ENCODE assay signal across 17 cellular contexts in the genomic region with DNA sequence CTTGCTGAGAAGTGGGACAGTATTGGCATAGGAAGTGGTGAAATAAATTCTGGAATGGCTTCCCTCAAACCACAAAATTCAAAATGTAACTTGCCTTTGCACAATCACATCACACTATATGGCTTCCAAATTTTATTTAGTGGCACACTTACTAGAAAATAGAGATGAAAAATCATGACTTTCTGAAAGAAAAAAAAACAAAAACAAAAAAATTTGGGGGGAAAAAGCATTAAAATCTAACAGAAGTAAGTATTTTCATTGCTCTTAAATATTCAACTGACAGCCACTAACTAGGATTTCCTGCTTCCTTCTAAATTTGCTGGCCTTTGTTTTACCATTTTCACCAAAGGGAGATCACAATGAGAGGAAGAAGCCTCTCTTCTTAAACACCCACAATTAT. TPM values are rescaled to one million over a fixed set of nuclear protein-coding genes. Genes with fewer than 3 reads are reported as not detected.
DNase-seq lines count a peak whose midpoint lies in the region; ATAC-seq and TF ChIP-seq lines count a peak whose summit lies in the region.
"Had no signal": no experiment of that assay in that cellular context is flagged by ENCODE, and none has a peak within 500 bp of the region (broad histone marks: within the 10 kb centered on the region; RNA-seq: fewer than 3 reads in every experiment).

No MANE protein-coding gene starts in this region.

- TF ChIP-seq CTCF in MCF 10A (IDR thresholded peaks at IDR 0.05; ENCODE audit: unreplicated experiment), result no peak
- TF ChIP-seq CTCF in mammary epithelial cell (conservative IDR thresholded peaks at IDR 0.05 in 1 of 2, IDR thresholded peaks at IDR 0.05 in 1 of 2; ENCODE audit: extremely low read depth in 1 of 2, insufficient read depth in 1 of 2, low read depth in 1 of 2, low read length in 2 of 2), result no peak
- no peak for TF ChIP-seq CTCF in thoracic aorta (IDR thresholded peaks at IDR 0.05)
- no peak for TF ChIP-seq CTCF in adrenal gland (IDR thresholded peaks at IDR 0.05)
- no peak for TF ChIP-seq CTCF in upper lobe of left lung (IDR thresholded peaks at IDR 0.05)

- dilution Hi-C loops in mammary epithelial cell (cut with HindIII; ENCODE audit: low sequenced_read_pairs), result no loop called here

- in situ Hi-C loops in mammary epithelial cell (cut with MboI; ENCODE audit: low sequenced_read_pairs in 2 of 2), result no loop called here

- H3K4me3 ChIP-seq in mammary epithelial cell (replicated peaks in 1 of 3; ENCODE audit: insufficient read depth in 1 of 3, low read depth in 2 of 3, low read length in 3 of 3) (no peak overlapping the region), mesodermal cell (ENCODE audit: extremely low read depth, insufficient read depth, low read length, poor library complexity, severe bottlenecking) (no peak overlapping the region), thoracic aorta (peak overlapping the region; percentile 5), adrenal gland (no peak overlapping the region), upper lobe of left lung (no peak overlapping the region)
- H3K4me3 ChIP-seq: skin epidermis, vagina had no signal

- no peaks in the 10 kb centered on the region for H3K27me3 Mint-ChIP-seq in MCF 10A (ENCODE audit: insufficient read depth, unreplicated experiment)
- H3K27me3 Mint-ChIP-seq in central memory CD8-positive, alpha-beta T cell, result no peaks in the 10 kb centered on the region
- H3K27me3 Mint-ChIP-seq: CD4-positive, alpha-beta memory T cell had no signal

- H3K36me3 ChIP-seq in mammary epithelial cell (ENCODE audit: insufficient read depth, low read length), result peaks cover 3% of the 10 kb centered on the region
- peaks cover 26% of the 10 kb centered on the region for H3K36me3 ChIP-seq in mesodermal cell (ENCODE audit: control insufficient read depth, insufficient read depth, low read length)
- no peaks in the 10 kb centered on the region for H3K36me3 ChIP-seq in thoracic aorta
- H3K36me3 ChIP-seq in adrenal gland (replicated peaks in 1 of 2), result no peaks in the 10 kb centered on the region
- H3K36me3 ChIP-seq in upper lobe of left lung, result peaks cover 0 to 13% (median 0%) of the 10 kb centered on the region in 4 donors
- H3K36me3 ChIP-seq: vagina had no signal

- H3K4me1 Mint-ChIP-seq in MCF 10A (ENCODE audit: insufficient read depth, unreplicated experiment), result peaks cover 8% of the 10 kb centered on the region
- H3K4me1 Mint-ChIP-seq in central memory CD8-positive, alpha-beta T cell, result peaks cover 24% of the 10 kb centered on the region

- H3K9ac ChIP-seq in mammary epithelial cell (ENCODE audit: insufficient read depth, low read length), result no peak overlapping the region

- H3K9me3 ChIP-seq in mammary epithelial cell (replicated peaks; ENCODE audit: insufficient read depth, low read length), result no peaks in the 10 kb centered on the region
- peaks cover 2% of the 10 kb centered on the region for H3K9me3 ChIP-seq in mesodermal cell (ENCODE audit: control insufficient read depth, low read length)
- H3K9me3 ChIP-seq in thoracic aorta, result no peaks in the 10 kb centered on the region
- no peaks in the 10 kb centered on the region for H3K9me3 ChIP-seq in adrenal gland (replicated peaks in 1 of 3)
- H3K9me3 ChIP-seq in upper lobe of left lung, result no peaks in the 10 kb centered on the region
- H3K9me3 ChIP-seq: vagina had no signal

- TF ChIP-seq EP300 in upper lobe of left lung (IDR thresholded peaks at IDR 0.05), result no peak

- H3K4me3 Mint-ChIP-seq in MCF 10A (ENCODE audit: unreplicated experiment), result no peak overlapping the region
- H3K4me3 Mint-ChIP-seq in central memory CD8-positive, alpha-beta T cell, result no peak overlapping the region

- intact Hi-C loops in MCF 10A (cut with micrococcal nuclease) (no loop called here), mammary epithelial cell (cut with micrococcal nuclease) (loop anchor here (1.0 kb wide), 1 partner anchor 73 kb away; the partner anchor contains the start of gene ATP5MC2), adrenal gland (cut with DNase I) (no loop called here)

- no peak overlapping the region for H2AFZ ChIP-seq in mammary epithelial cell (ENCODE audit: low read depth, low read length)

- H3K27ac ChIP-seq in mammary epithelial cell (ENCODE audit: insufficient read depth, low read depth, low read length) (no peak overlapping the region), mesodermal cell (ENCODE audit: low read depth, low read length, severe bottlenecking) (peak overlapping the region; percentile 66), thoracic aorta (peak overlapping the region; percentile 12 to 35), adrenal gland (peak overlapping the region in 1 of 5 donors; percentile 46), upper lobe of left lung (no peak overlapping the region)
- H3K27ac ChIP-seq: vagina had no signal

- H3K9me3 Mint-ChIP-seq in MCF 10A (ENCODE audit: unreplicated experiment), result no peaks in the 10 kb centered on the region
- no peaks in the 10 kb centered on the region for H3K9me3 Mint-ChIP-seq in central memory CD8-positive, alpha-beta T cell
- H3K9me3 Mint-ChIP-seq: CD4-positive, alpha-beta memory T cell had no signal

- peaks cover 43% of the 10 kb centered on the region for H3K79me2 ChIP-seq in mammary epithelial cell (ENCODE audit: insufficient read depth, low read length)

- BruUV-seq in MCF 10A (replicated peaks; lab: Mats Ljungman, UMichigan), result no TSS peak
- BruUV-seq in mammary epithelial cell (replicated peaks; lab: Mats Ljungman, UMichigan), result no TSS peak

- DNase-seq in MCF 10A (ENCODE audit: unreplicated experiment) (no peak), mammary epithelial cell (no peak), thoracic aorta (ENCODE audit: low spot score) (no peak), adrenal gland (no peak), upper lobe of left lung (no peak)
- no peak for DNase-seq in central memory CD8-positive, alpha-beta T cell (ENCODE audit: low spot score in 2 of 2)
- DNase-seq: amniotic stem cell; CD4-positive, alpha-beta memory T cell; KBM-7; NCI-H1436; stimulated activated naive CD4-positive, alpha-beta T cell; T-helper 1 cell had no signal

- H3K27ac Mint-ChIP-seq in MCF 10A (ENCODE audit: low read depth, unreplicated experiment), result peak overlapping the region; percentile 6
- peak overlapping the region; percentile 30 for H3K27ac Mint-ChIP-seq in central memory CD8-positive, alpha-beta T cell (ENCODE audit: low read depth)

- POLR2A ChIA-PET in MCF 10A (lab: Yijun Ruan, JAX), result interaction anchor here (0.9 to 1.5 kb wide), 3 partner anchors 14 to 73 kb away, joined by 3 to 4 read pairs (median 3); partner anchors contain the start of gene ATF7

- no peak for ATAC-seq in central memory CD8-positive, alpha-beta T cell (replicated peaks; ENCODE audit: extremely low read depth, poor library complexity, severe bottlenecking)
- no peak for ATAC-seq in thoracic aorta (ENCODE audit: insufficient number of reproducible peaks, low FRiP score, low read depth)
- no peak for ATAC-seq in GM21619 (IDR thresholded peaks at IDR 0.05; ENCODE audit: unreplicated experiment)
- no peak for ATAC-seq in upper lobe of left lung (ENCODE audit: low FRiP score in 2 of 2)
- ATAC-seq: Right ventricle myocardium inferior had no signal

- H3K27me3 ChIP-seq in mammary epithelial cell (ENCODE audit: insufficient read depth, low read length) (no peaks in the 10 kb centered on the region), thoracic aorta (replicated peaks; ENCODE audit: insufficient read depth) (no peaks in the 10 kb centered on the region), adrenal gland (no peaks in the 10 kb centered on the region), upper lobe of left lung (no peaks in the 10 kb centered on the region)
- H3K27me3 ChIP-seq: vagina had no signal

- H3K4me2 ChIP-seq in mammary epithelial cell (ENCODE audit: insufficient read depth, low read depth, low read length), result no peak overlapping the region

- H4K20me1 ChIP-seq in mammary epithelial cell (ENCODE audit: insufficient read depth, low read length), result no peaks in the 10 kb centered on the region

- H3K36me3 Mint-ChIP-seq in MCF 10A (ENCODE audit: insufficient read depth, unreplicated experiment), result peaks cover 19% of the 10 kb centered on the region
- H3K36me3 Mint-ChIP-seq in central memory CD8-positive, alpha-beta T cell (ENCODE audit: insufficient read depth), result peaks cover 13% of the 10 kb centered on the region

- CTCF ChIA-PET in MCF 10A (lab: Yijun Ruan, JAX), result interaction anchor here (0.7 kb wide), 1 partner anchor 142 kb away, joined by 3 read pairs; no protein-coding TSS in a partner anchor
- CTCF ChIA-PET in mammary epithelial cell (lab: Charles Lee; ENCODE audit: low non-redundant PET), result no interaction called here

- no peak for TF ChIP-seq POLR2A in adrenal gland (IDR thresholded peaks at IDR 0.05)
- no peak for TF ChIP-seq POLR2A in upper lobe of left lung (IDR thresholded peaks at IDR 0.05)

- H3K4me1 ChIP-seq in mammary epithelial cell (ENCODE audit: insufficient read depth, low read length) (peaks cover 12% of the 10 kb centered on the region), mesodermal cell (ENCODE audit: control insufficient read depth, insufficient read depth, low read length, poor library complexity, severe bottlenecking) (peaks cover 14% of the 10 kb centered on the region), thoracic aorta (ENCODE audit: control insufficient read depth in 1 of 2, low read depth in 2 of 2) (peaks cover 27 to 34% of the 10 kb centered on the region in 2 donors), adrenal gland (replicated peaks in 1 of 2) (peaks cover 0 to 46% of the 10 kb centered on the region in 2 donors), upper lobe of left lung (peaks cover 13 to 37% (median 20%) of the 10 kb centered on the region in 4 donors)

RNA-seq across cellular contexts. Expression of gene ATF7, which starts 23.0 kb away (rescaled TPM):
- total RNA-seq in MCF 10A (2022) (39.6 and 40.8 TPM in 2 replicates), mammary epithelial cell (10 to 100 TPM; 11.2 to 26.5 TPM), thoracic aorta (10 to 100 TPM; 24.4 to 82.1 TPM), adrenal gland (10 to 100 TPM; 12.1 to 41.7 (median 28.5) TPM), upper lobe of left lung (10 to 100 TPM; 23.4 to 48.9 (median 41.2) TPM)
- polyA plus RNA-seq in mammary epithelial cell (16.4 TPM), adrenal gland (10 to 100 TPM; 13.0 to 31.9 (median 13.5) TPM)
- 68.1 TPM for polyA minus RNA-seq in mammary epithelial cell
- polyA plus RNA-seq in mesodermal cell (2013, experiment 1 of 2), result 25.1 TPM
- 22.2 TPM for polyA plus RNA-seq in mesodermal cell (2013, experiment 2 of 2)

Comparison
In these comparisons a context has a peak if more than half of its experiments do, and no peak if none do; other contexts are left out.
1. H3K27ac ChIP-seq: peak in mesodermal cell (single experiment) and thoracic aorta (2 of 2); none in mammary epithelial cell (single experiment) and upper lobe of left lung (0 of 4).